Comparison of ENCODE assay signal across 8 cellular contexts in genomic region chr1:93345633-93346471, GRCh38. TPM values are rescaled to one million over a fixed set of nuclear protein-coding genes. Genes with fewer than 3 reads are reported as not detected.
DNase-seq lines count a peak whose midpoint lies in the region; ATAC-seq and TF ChIP-seq lines count a peak whose summit lies in the region.

TSS of gene DR1 (plus strand) at chr1:93345907. CDS start at chr1:93346646, 739 bp downstream.

- DNase-seq in AG09319 (ENCODE audit: extremely low read depth, low read depth): peak; percentile 90
- DNase-seq in NCI-H345 (lab: John Stamatoyannopoulos, UW): peak; percentile 91
- DNase-seq in activated CD4-positive, CD25-positive, alpha-beta regulatory T cell treated with anti-CD3 and anti-CD28 coated beads, Interleukin-2, amount 50 U/mL, for 16 hours (ENCODE audit: low read depth, low spot score): peak; percentile 79
- peak; percentile 89 for DNase-seq in central memory CD4-positive, alpha-beta T cell
- DNase-seq in inferior parietal cortex (ENCODE audit: extremely low spot score): peak; percentile 90
- peak; percentile 97 for DNase-seq in spleen

- no peaks in the 10 kb centered on the region for H3K9me3 ChIP-seq in spleen

- ATAC-seq in GM19023 (IDR thresholded peaks at IDR 0.05; ENCODE audit: unreplicated experiment): peak; percentile 80
- peak; percentile 75 for ATAC-seq in HG03196 (IDR thresholded peaks at IDR 0.05; ENCODE audit: unreplicated experiment)

- H3K4me3 ChIP-seq in spleen: peak within 1 kb of the TSS; percentile 76 to 99 (median 97)

- no peak for TF ChIP-seq CTCF in AG09319 (IDR thresholded peaks at IDR 0.05; ENCODE audit: low read depth, low read length)
- peak in 1 of 11 experiments; percentile 2 for TF ChIP-seq CTCF in spleen (IDR thresholded peaks at IDR 0.05 in 8 of 11, conservative IDR thresholded peaks at IDR 0.05 in 3 of 11)

- H3K4me1 ChIP-seq in spleen: peaks cover 41 to 79% (median 51%) of the 10 kb centered on the region in 6 donors

- peak within 1 kb of the TSS; percentile 90 to 97 (median 95) for H3K27ac ChIP-seq in spleen

- TF ChIP-seq POLR2A in spleen (IDR thresholded peaks at IDR 0.05): peak; percentile 40 to 59 (median 56)

- intact Hi-C loops in spleen (cut with DNase I; ENCODE audit: low total_unique reads): no loop called here

- no peaks in the 10 kb centered on the region for H3K27me3 ChIP-seq in spleen (replicated peaks in 1 of 7)

- 0 to 1% (median 0%) methylated on average over 42 to 81 of the region's 81 CpGs for WGBS in spleen, 5 donors

- peaks cover 0 to 6% (median 0%) of the 10 kb centered on the region in 6 donors for H3K36me3 ChIP-seq in spleen

RNA-seq across cellular contexts. Expression of gene DR1, which starts in this region (rescaled TPM):
- total RNA-seq in spleen: 10 to 100 TPM; 42.6 to 62.5 (median 53.5) TPM
- polyA plus RNA-seq in spleen: 10 to 100 TPM in 2 of 3 donors, 1 to 10 TPM in 1; 8.3 to 16.2 (median 13.5) TPM

Comparison
In these comparisons a context has a peak if more than half of its experiments do, and no peak if none do; other contexts are left out.
1. Peak in every context shown above with its lines: DNase-seq, ATAC-seq, H3K4me3 ChIP-seq and H3K27ac ChIP-seq.